1 cellular context compared by ENCODE assay signal in the genomic region with DNA sequence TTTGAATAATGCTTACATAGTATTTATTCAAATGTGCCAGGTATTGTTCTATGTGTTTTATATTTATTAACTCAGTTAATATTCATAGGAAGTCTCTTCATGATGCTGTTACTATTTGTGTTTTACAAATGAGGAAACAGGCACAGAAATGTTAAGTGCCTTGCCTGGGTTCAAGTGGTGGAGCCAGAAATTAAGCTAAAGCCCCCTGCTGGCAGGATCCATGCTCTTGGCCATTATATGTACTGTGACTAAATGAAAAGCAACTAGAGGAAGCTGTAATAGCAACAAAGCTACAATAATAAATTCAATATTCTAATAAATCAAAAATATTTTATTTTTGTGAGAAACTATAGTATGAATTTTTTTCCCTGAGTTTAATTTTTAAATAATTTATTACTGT.
TF ChIP-seq lines count a peak whose summit lies in the region.

No MANE protein-coding gene starts in this region.

TF ChIP-seq in HCT116, 20 proteins besides CTCF, POLR2A, EP300 and RAD21 (continued from another document):
- TF ChIP-seq, protein P1, sequence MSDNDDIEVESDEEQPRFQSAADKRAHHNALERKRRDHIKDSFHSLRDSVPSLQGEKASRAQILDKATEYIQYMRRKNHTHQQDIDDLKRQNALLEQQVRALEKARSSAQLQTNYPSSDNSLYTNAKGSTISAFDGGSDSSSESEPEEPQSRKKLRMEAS (IDR thresholded peaks at IDR 0.05), result no peak
- no peak for TF ChIP-seq SIN3A (IDR thresholded peaks at IDR 0.05; ENCODE audit: low read depth)
- TF ChIP-seq, protein P2, sequence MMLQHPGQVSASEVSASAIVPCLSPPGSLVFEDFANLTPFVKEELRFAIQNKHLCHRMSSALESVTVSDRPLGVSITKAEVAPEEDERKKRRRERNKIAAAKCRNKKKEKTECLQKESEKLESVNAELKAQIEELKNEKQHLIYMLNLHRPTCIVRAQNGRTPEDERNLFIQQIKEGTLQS (IDR thresholded peaks at IDR 0.05), result no peak
- TF ChIP-seq TCF7L2 (IDR thresholded peaks at IDR 0.05; ENCODE audit: borderline replicate concordance, extremely low read depth, insufficient read depth, insufficient read length), result no peak
